ENCODE assay signal across 10 cellular contexts in genomic region chr17:43019418-43019817, GRCh38. TPM values are rescaled to one million over a fixed set of nuclear protein-coding genes. Genes with fewer than 3 reads are reported as not detected.
DNase-seq lines count a peak whose midpoint lies in the region; ATAC-seq and TF ChIP-seq lines count a peak whose summit lies in the region.
"Had no signal": no experiment of that assay in that cellular context is flagged by ENCODE, and none has a peak within 500 bp of the region (broad histone marks: within the 10 kb centered on the region; RNA-seq: fewer than 3 reads in every experiment).

No MANE protein-coding gene starts in this region.

- H3K9me3 ChIP-seq in cardiac muscle cell (ENCODE audit: low read depth) (no peaks in the 10 kb centered on the region), muscle layer of duodenum (ENCODE audit: control insufficient read depth in 1 of 2, low read length in 2 of 2) (no peaks in the 10 kb centered on the region), uterus (no peaks in the 10 kb centered on the region)

- ATAC-seq in left ventricle myocardium superior = no peak
- ATAC-seq in HG03095 (IDR thresholded peaks at IDR 0.05; ENCODE audit: unreplicated experiment) = no peak

- H3K27me3 ChIP-seq in cardiac muscle cell = no peaks in the 10 kb centered on the region
- H3K27me3 ChIP-seq in muscle layer of duodenum (ENCODE audit: low read depth, low read length) = no peaks in the 10 kb centered on the region
- no peaks in the 10 kb centered on the region for H3K27me3 ChIP-seq in uterus

- H3K27ac ChIP-seq in cardiac muscle cell (peak overlapping the region; percentile 84), muscle layer of duodenum (ENCODE audit: low read length) (peak overlapping the region; percentile 75), uterus (peak overlapping the region; percentile 89 to 91)

- TF ChIP-seq CTCF in cardiac muscle cell (IDR thresholded peaks at IDR 0.05; ENCODE audit: low read depth, low read length) = no peak
- no peak for TF ChIP-seq CTCF in choroid plexus epithelial cell (conservative IDR thresholded peaks at IDR 0.05; ENCODE audit: low read depth, low read length)
- TF ChIP-seq CTCF in uterus (IDR thresholded peaks at IDR 0.05) = no peak

- H3K36me3 ChIP-seq in cardiac muscle cell (no peaks in the 10 kb centered on the region), muscle layer of duodenum (ENCODE audit: control insufficient read depth in 1 of 2, insufficient read depth in 2 of 2, low read length in 2 of 2) (peaks cover 13 to 37% of the 10 kb centered on the region in 2 donors), uterus (no peaks in the 10 kb centered on the region)

- no peak for TF ChIP-seq POLR2A in uterus (IDR thresholded peaks at IDR 0.05)

- H3K4me3 ChIP-seq in cardiac muscle cell = peak overlapping the region; percentile 7
- peak overlapping the region; percentile 33 for H3K4me3 ChIP-seq in choroid plexus epithelial cell (ENCODE audit: low read depth, low read length)
- peak overlapping the region; percentile 23 to 100 for H3K4me3 ChIP-seq in muscle layer of duodenum (ENCODE audit: low read depth in 1 of 2, low read length in 2 of 2)
- no peak overlapping the region for H3K4me3 ChIP-seq in uterus

- DNase-seq in cardiac muscle cell (ENCODE audit: low read depth in 1 of 2, low spot score in 1 of 2) = peak in 1 of 2 donors; percentile 29
- no peak for DNase-seq in left ventricle myocardium superior
- peak; percentile 44 for DNase-seq in choroid plexus epithelial cell (ENCODE audit: low read depth)
- DNase-seq in uterus = no peak
- DNase-seq in NCI-H1092 treated with DMSO at 0.1 percent for 48 hours (lab: John Stamatoyannopoulos, UW) = no peak
- no peak for DNase-seq in stimulated activated CD4-positive, alpha-beta T cell treated with anti-CD3 and anti-CD28 coated beads, Interleukin-2, amount 100 ng/mL, for 48 hours
- DNase-seq: COR-L47; stimulated activated CD4-positive, alpha-beta T cell treated with anti-CD3 and anti-CD28 coated beads, Interleukin-4, amount 100 ng/mL, for 4 hours had no signal

- intact Hi-C loops in left ventricle myocardium superior (cut with micrococcal nuclease) (no loop called here), uterus (cut with DNase I; ENCODE audit: low total_unique reads) (no loop called here)

- H3K4me1 ChIP-seq in cardiac muscle cell (ENCODE audit: low read depth) = peaks cover 37% of the 10 kb centered on the region
- H3K4me1 ChIP-seq in muscle layer of duodenum (ENCODE audit: control insufficient read depth in 1 of 2, insufficient read depth in 2 of 2, low read length in 2 of 2) = peaks cover 17 to 43% of the 10 kb centered on the region in 2 donors
- peaks cover 0 to 11% of the 10 kb centered on the region in 2 donors for H3K4me1 ChIP-seq in uterus

RNA-seq across cellular contexts. Expression of gene VAT1, which starts 2.8 kb away (rescaled TPM):
- total RNA-seq in cardiac muscle cell (264 and 312 TPM in 2 replicates), left ventricle myocardium superior (77.0 TPM), uterus (100 to 1,000 TPM in 3 of 4 donors, 10 to 100 TPM in 1; 59.5 to 187 (median 152) TPM)
- 207 and 216 TPM in 2 replicates for polyA plus RNA-seq in cardiac muscle cell

RNA-seq across cellular contexts. Expression of gene RND2, which starts 5.6 kb away (rescaled TPM):
- total RNA-seq in cardiac muscle cell = 18.5 and 18.8 TPM in 2 replicates
- polyA plus RNA-seq in cardiac muscle cell = 19.9 and 23.1 TPM in 2 replicates
- 0.82 TPM for total RNA-seq in left ventricle myocardium superior
- total RNA-seq in uterus = 10 to 100 TPM in 1 of 4 donors, 1 to 10 TPM in 2, under 1 TPM in 1; 0.88 to 14.0 (median 3.5) TPM

RNA-seq across cellular contexts. Expression of gene IFI35, which starts 12.8 kb away (rescaled TPM):
- total RNA-seq in cardiac muscle cell (4.7 and 6.8 TPM in 2 replicates), left ventricle myocardium superior (13.2 TPM), uterus (10 to 100 TPM in 2 of 4 donors, 1 to 10 TPM in 2; 5.9 to 31.4 (median 10.0) TPM)
- polyA plus RNA-seq in cardiac muscle cell = 8.7 and 9.4 TPM in 2 replicates

RNA-seq across cellular contexts. Expression of gene RPL27, which starts 21.2 kb away (rescaled TPM):
- 958 and 1,193 TPM in 2 replicates for total RNA-seq in cardiac muscle cell
- polyA plus RNA-seq in cardiac muscle cell = 906 and 971 TPM in 2 replicates
- total RNA-seq in left ventricle myocardium superior = 694 TPM
- 1,000 to 10,000 TPM in 3 of 4 donors, 100 to 1,000 TPM in 1; 635 to 7,543 (median 1,847) TPM for total RNA-seq in uterus

RNA-seq across cellular contexts. Expression of gene RUNDC1, which starts 39.1 kb away (rescaled TPM):
- total RNA-seq in cardiac muscle cell (20.5 and 28.8 TPM in 2 replicates), left ventricle myocardium superior (12.7 TPM), uterus (10 to 100 TPM; 10.8 to 18.3 (median 13.1) TPM)
- 33.8 and 39.0 TPM in 2 replicates for polyA plus RNA-seq in cardiac muscle cell

Comparison
In these comparisons a context has a peak if more than half of its experiments do, and no peak if none do; other contexts are left out.
1. H3K4me3 ChIP-seq: peak in cardiac muscle cell (single experiment), choroid plexus epithelial cell (single experiment) and muscle layer of duodenum (2 of 2); none in uterus (0 of 2).
2. Peak in every context shown above with its lines, with median percentiles within 50 percentile points of each other: H3K27ac ChIP-seq.